In the genomic region with DNA sequence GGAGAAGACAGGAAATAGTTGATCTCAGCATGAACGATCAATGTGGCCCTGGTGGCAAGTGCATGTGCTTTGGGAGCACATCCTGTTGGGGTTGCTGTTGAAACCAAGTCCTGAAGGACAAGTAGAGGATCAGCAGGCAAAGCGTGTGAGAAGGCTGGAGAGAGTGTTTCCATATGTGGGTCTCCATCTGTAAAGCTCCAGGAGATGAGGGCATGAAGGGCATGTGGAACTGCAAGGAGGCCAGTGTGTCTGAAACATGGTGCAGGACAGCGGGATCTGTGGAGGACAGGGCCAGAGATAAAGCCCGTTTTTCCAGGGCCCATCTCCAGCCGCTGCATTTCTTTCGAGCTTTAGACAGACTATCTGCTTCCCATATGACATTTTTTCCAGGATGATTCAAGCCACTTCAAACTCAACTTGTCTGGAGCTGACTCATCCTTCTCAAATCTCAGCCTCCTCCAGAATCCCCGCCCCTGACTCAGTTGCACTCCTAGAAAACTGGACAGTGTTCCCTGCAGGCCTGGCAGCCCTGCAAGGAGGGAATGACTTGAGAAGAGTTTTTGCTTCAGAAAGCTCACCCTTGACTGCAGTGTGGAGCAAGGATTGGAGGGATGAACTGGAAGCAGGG, we compare ENCODE assay signal across 14 cellular contexts.
DNase-seq lines count a peak whose midpoint lies in the region; TF ChIP-seq lines count a peak whose summit lies in the region.
"Had no signal": no experiment of that assay in that cellular context is flagged by ENCODE, and none has a peak within 500 bp of the region (broad histone marks: within the 10 kb centered on the region; RNA-seq: fewer than 3 reads in every experiment).

No MANE protein-coding gene starts in this region.

- no peaks in the 10 kb centered on the region for H3K27me3 ChIP-seq in skeletal muscle satellite cell (ENCODE audit: control insufficient read depth, insufficient read depth, low read length)

- no peak for TF ChIP-seq CTCF in fibroblast of mammary gland (conservative IDR thresholded peaks at IDR 0.05; ENCODE audit: control insufficient read depth, insufficient read depth, low read depth, low read length)

- no peak overlapping the region for H3K9ac ChIP-seq in skeletal muscle satellite cell (ENCODE audit: low read depth, low read length)

- DNase-seq in GM04503 (ENCODE audit: low read depth) (peak; percentile 57), RKO (ENCODE audit: low spot score) (peak; percentile 5), fibroblast of mammary gland (ENCODE audit: low read depth) (peak; percentile 72), iPS-NIHi11 (ENCODE audit: low spot score) (no peak), NCI-H446 (lab: John Stamatoyannopoulos, UW) (no peak), NCI-H2029 treated with DMSO at 0.1 percent for 48 hours (lab: John Stamatoyannopoulos, UW) (no peak)
- DNase-seq in activated CD4-positive, alpha-beta T cell treated with anti-CD3 and anti-CD28 coated beads, Interleukin-2, amount 50 U/mL, for 48 hours, result no peak
- DNase-seq: activated CD8-positive, alpha-beta T cell treated with anti-CD3 and anti-CD28 coated beads, Interleukin-2, amount 10 ng/mL, durations not matched to agents 7 days and 5 days; DMS79 treated with DMSO at 0.1 percent for 48 hours; effector CD8-positive, alpha-beta T cell; NCI-H1417 treated with DMSO at 0.1 percent for 48 hours; occipital lobe; stimulated activated CD4-positive, alpha-beta T cell treated with anti-CD3 and anti-CD28 coated beads, Interleukin-4, amount 100 ng/mL, for 4 hours had no signal

- H3K4me1 ChIP-seq in skeletal muscle satellite cell (ENCODE audit: control insufficient read depth, insufficient read depth, low read length), result peaks cover 42% of the 10 kb centered on the region

- H3K4me3 ChIP-seq in fibroblast of mammary gland (ENCODE audit: control insufficient read depth, low read depth, low read length) (no peak overlapping the region), skeletal muscle satellite cell (ENCODE audit: low read length) (peak overlapping the region; percentile 24)

- H3K9me3 ChIP-seq in skeletal muscle satellite cell (replicated peaks; ENCODE audit: low read length), result no peaks in the 10 kb centered on the region

- no peaks in the 10 kb centered on the region for H3K36me3 ChIP-seq in skeletal muscle satellite cell (ENCODE audit: insufficient read depth, low read length)

- H3K4me2 ChIP-seq in skeletal muscle satellite cell (ENCODE audit: low read length), result peak overlapping the region; percentile 28

Comparison
In these comparisons a context has a peak if more than half of its experiments do, and no peak if none do; other contexts are left out.
1. DNase-seq: peak in GM04503 (single experiment), RKO (single experiment) and fibroblast of mammary gland (single experiment); none in iPS-NIHi11 (single experiment), NCI-H446 (0 of 2), NCI-H2029 treated with DMSO at 0.1 percent for 48 hours (single experiment) and activated CD4-positive, alpha-beta T cell treated with anti-CD3 and anti-CD28 coated beads, Interleukin-2, amount 50 U/mL, for 48 hours (0 of 2).